In genomic region chr21:28992526-28993292, GRCh38 we compare ENCODE assay signal across 8 cellular contexts. TPM values are rescaled to one million over a fixed set of nuclear protein-coding genes. Genes with fewer than 3 reads are reported as not detected.
DNase-seq lines count a peak whose midpoint lies in the region; TF ChIP-seq lines count a peak whose summit lies in the region.

TSS of gene LTN1 (minus strand) at chr21:28992877. CDS start at chr21:28992805, 72 bp downstream.

- H2BK120ac ChIP-seq in H9 (ENCODE audit: low read depth, low read length, poor library complexity, severe bottlenecking), result peak within 1 kb of the TSS; percentile 14

- peak within 1 kb of the TSS; percentile 83 for H3K4me2 ChIP-seq in H9 (ENCODE audit: insufficient read depth, insufficient read length, low read length)
- peak within 1 kb of the TSS; percentile 68 for H3K4me2 ChIP-seq in neural cell (ENCODE audit: low read length)

- no peak within 1 kb of the TSS for H3K23ac ChIP-seq in H9 (ENCODE audit: insufficient read length, low read depth, low read length)

- intact Hi-C loops in stomach (cut with DNase I; ENCODE audit: low total_unique reads), result no loop called here

- no peaks in the 10 kb centered on the region; the same call in 1 of the 2 replicates for H3K27me3 Mint-ChIP-seq in H9 (ENCODE audit: low read depth)

- H3K4me3 Mint-ChIP-seq in H9, result peak within 1 kb of the TSS; percentile 94 to 96

- H3K9me3 Mint-ChIP-seq in H9, result no peaks in the 10 kb centered on the region; a peak in 1 of 5 replicates

- H4K5ac ChIP-seq in H9 (ENCODE audit: insufficient read length, low read depth, low read length), result peak within 1 kb of the TSS; percentile 90

- H3K4ac ChIP-seq in H9 (ENCODE audit: low read depth, low read length), result no peak within 1 kb of the TSS

- H2AFZ ChIP-seq in H9 (ENCODE audit: low read length), result no peak within 1 kb of the TSS
- H2AFZ ChIP-seq in neural cell (ENCODE audit: low read depth, low read length), result peak within 1 kb of the TSS; percentile 43

- peaks cover 2% of the 10 kb centered on the region; the same call in 1 of the 2 replicates for H3K4me1 ChIP-seq in H9 (ENCODE audit: insufficient read depth, low read length)
- peaks cover 14 to 52% (median 26%) of the 10 kb centered on the region in 4 donors for H3K4me1 ChIP-seq in stomach

- peak within 1 kb of the TSS; percentile 98 to 99 (median 98) for H3K27ac Mint-ChIP-seq in H9

- peak within 1 kb of the TSS; percentile 79 for H3K4me3 ChIP-seq in MG63
- peak within 1 kb of the TSS; percentile 97 for H3K4me3 ChIP-seq in fibroblast of villous mesenchyme (ENCODE audit: low read depth, low read length)
- H3K4me3 ChIP-seq in neural cell (ENCODE audit: low read length), result peak within 1 kb of the TSS; percentile 73
- peak within 1 kb of the TSS; percentile 79 to 96 (median 94) for H3K4me3 ChIP-seq in stomach

- peak within 1 kb of the TSS; percentile 54 for H3K27ac ChIP-seq in H9 (ENCODE audit: insufficient read length, low read depth, low read length)
- peak within 1 kb of the TSS; percentile 82 for H3K27ac ChIP-seq in neural cell (ENCODE audit: low read length)
- peak within 1 kb of the TSS; percentile 88 to 96 (median 92) for H3K27ac ChIP-seq in stomach

- no peaks in the 10 kb centered on the region for H3K36me3 ChIP-seq in MG63
- H3K36me3 ChIP-seq in neural cell (ENCODE audit: insufficient read depth, low read length), result no peaks in the 10 kb centered on the region
- peaks cover 0 to 3% (median 0%) of the 10 kb centered on the region in 4 donors for H3K36me3 ChIP-seq in stomach

- H3K79me1 ChIP-seq in H9 (ENCODE audit: insufficient read depth, low read depth, low read length, poor library complexity, severe bottlenecking), result peaks cover 5% of the 10 kb centered on the region

- H3K23me2 ChIP-seq in H9 (ENCODE audit: insufficient read length, low read depth, low read length, poor library complexity, severe bottlenecking), result peaks cover 7% of the 10 kb centered on the region

- H2BK5ac ChIP-seq in H9 (ENCODE audit: insufficient read length, low read length), result peak within 1 kb of the TSS; percentile 87

- H3F3A ChIP-seq in neural cell (ENCODE audit: insufficient read depth, low read length, poor library complexity, severe bottlenecking), result no peaks in the 10 kb centered on the region

- H2BK20ac ChIP-seq in H9 (ENCODE audit: low read depth, low read length, poor library complexity, severe bottlenecking), result no peak within 1 kb of the TSS

- H4K20me1 ChIP-seq in H9 (ENCODE audit: control insufficient read depth, insufficient read depth, insufficient read length), result no peaks in the 10 kb centered on the region
- H4K20me1 ChIP-seq in neural cell (ENCODE audit: insufficient read depth), result no peaks in the 10 kb centered on the region

- H3T11ph ChIP-seq in H9 (ENCODE audit: low read length), result no peak within 1 kb of the TSS

- H3K9ac ChIP-seq in H9 (ENCODE audit: extremely low read depth, insufficient read length, low read length), result peak within 1 kb of the TSS; percentile 89
- H3K9ac ChIP-seq in neural cell (ENCODE audit: low read length), result peak within 1 kb of the TSS; percentile 77

- H2BK12ac ChIP-seq in H9 (ENCODE audit: insufficient read length, low read depth, low read length), result peak within 1 kb of the TSS; percentile 38

- H3K79me2 ChIP-seq in H9 (ENCODE audit: insufficient read depth, low read length), result peaks cover 5% of the 10 kb centered on the region; the same call in 1 of the 2 replicates
- H3K79me2 ChIP-seq in neural cell (replicated peaks; ENCODE audit: insufficient read depth, low read length), result peaks cover 31% of the 10 kb centered on the region

- peak; percentile 99 for DNase-seq in ELR (ENCODE audit: low read depth)
- peak; percentile 99 for DNase-seq in H9
- DNase-seq in MG63, result peak; percentile 97
- peak; percentile 96 for DNase-seq in SHP77 treated with DMSO at 0.1 percent for 48 hours (lab: John Stamatoyannopoulos, UW)
- DNase-seq in activated effector memory CD4-positive, alpha-beta T cell treated with anti-CD3 and anti-CD28 coated beads, Interleukin-2, amount 50 U/mL, for 16 hours, result peak; percentile 100
- DNase-seq in fibroblast of villous mesenchyme (ENCODE audit: low read depth), result peak; percentile 100
- DNase-seq in stomach, result peak; percentile 99

- H2BK15ac ChIP-seq in H9 (ENCODE audit: low read depth, low read length), result no peak within 1 kb of the TSS

- H3K9me3 ChIP-seq in H9 (ENCODE audit: control insufficient read depth, low read depth, low read length) (no peaks in the 10 kb centered on the region), MG63 (no peaks in the 10 kb centered on the region), neural cell (ENCODE audit: low read length) (no peaks in the 10 kb centered on the region), stomach (no peaks in the 10 kb centered on the region)

- H3K14ac ChIP-seq in H9 (ENCODE audit: insufficient read depth, low read length), result peak within 1 kb of the TSS; percentile 61

- H4K91ac ChIP-seq in H9 (ENCODE audit: insufficient read length, low read depth, low read length), result peak within 1 kb of the TSS; percentile 69

- TF ChIP-seq POLR2A in stomach (IDR thresholded peaks at IDR 0.05), result peak in 1 of 4 donors; percentile 50

- H2AK5ac ChIP-seq in H9 (ENCODE audit: insufficient read length, low read length), result peak within 1 kb of the TSS; percentile 83

- H4K8ac ChIP-seq in H9 (replicated peaks; ENCODE audit: insufficient read length, low read depth, low read length), result peak within 1 kb of the TSS; percentile 98

- TF ChIP-seq RAD21 in neural cell (conservative IDR thresholded peaks at IDR 0.05), result peak; percentile 36

- no peak within 1 kb of the TSS for H3K56ac ChIP-seq in H9 (ENCODE audit: insufficient read length, low read depth, low read length)

- TF ChIP-seq EP300 in neural cell (conservative IDR thresholded peaks at IDR 0.05; ENCODE audit: poor library complexity, severe bottlenecking), result peak; percentile 78
- no peak for TF ChIP-seq EP300 in stomach (IDR thresholded peaks at IDR 0.05)

- WGBS in H9 (ENCODE audit: extremely low coverage, insufficient read length, low lambda C conversion rate), result no CpG with 5 or more reads among the region's 43 CpGs
- 0 to 2% (median 1%) methylated on average over 18 to 43 of the region's 43 CpGs for WGBS in stomach, 5 donors

- H3K27me3 ChIP-seq in H9 (ENCODE audit: insufficient read depth, low read length) (no peaks in the 10 kb centered on the region), MG63 (no peaks in the 10 kb centered on the region), neural cell (ENCODE audit: insufficient read depth, low read depth, low read length) (no peaks in the 10 kb centered on the region), stomach (no peaks in the 10 kb centered on the region)

- TF ChIP-seq CTCF in H9 (conservative IDR thresholded peaks at IDR 0.05) (no peak), fibroblast of villous mesenchyme (IDR thresholded peaks at IDR 0.05; ENCODE audit: insufficient read depth, low read depth, low read length) (no peak), neural cell (IDR thresholded peaks at IDR 0.05; ENCODE audit: poor library complexity, severe bottlenecking) (no peak), stomach (IDR thresholded peaks at IDR 0.05) (no peak)

- peak within 1 kb of the TSS; percentile 86 for H3K18ac ChIP-seq in H9 (ENCODE audit: insufficient read length, low read depth, low read length)

- H3K4me1 Mint-ChIP-seq in H9, result peaks cover 10 to 19% of the 10 kb centered on the region in 2 experiments

- no peaks in the 10 kb centered on the region for H3K9me2 ChIP-seq in neural cell (ENCODE audit: insufficient read depth, low read length)

- H3K36me3 Mint-ChIP-seq in H9 (ENCODE audit: insufficient read depth in 1 of 3, low read depth in 3 of 3), result no peaks in the 10 kb centered on the region; a peak in 1 of 7 replicates

TF ChIP-seq in neural cell, 6 proteins besides CTCF, POLR2A, EP300 and RAD21:
- TF ChIP-seq REST (IDR thresholded peaks at IDR 0.05; ENCODE audit: borderline replicate concordance), result peak; percentile 39
- peak; percentile 94 for TF ChIP-seq MXI1 (conservative IDR thresholded peaks at IDR 0.05; ENCODE audit: poor library complexity, severe bottlenecking)
- TF ChIP-seq POLR2AphosphoS5 (IDR thresholded peaks at IDR 0.05), result peak; percentile 94
- peak; percentile 55 for TF ChIP-seq TAF1 (IDR thresholded peaks at IDR 0.05; ENCODE audit: low read depth)
- no peak for TF ChIP-seq EZH2 (IDR thresholded peaks at IDR 0.05; ENCODE audit: borderline replicate concordance, insufficient read depth, low read length, poor library complexity, severe bottlenecking)
- TF ChIP-seq SMC3 (conservative IDR thresholded peaks at IDR 0.05; ENCODE audit: poor library complexity), result no peak

RNA-seq across cellular contexts. Expression of gene LTN1, which starts in this region (rescaled TPM):
- 23.8 and 23.9 TPM in 2 replicates for total RNA-seq in H9 (2021)
- total RNA-seq in MG63 (2014; rRNA removed; shearing (Covaris generic); ENCODE audit: low replicate concordance), result 9.0 and 10.8 TPM in 2 replicates
- total RNA-seq in fibroblast of villous mesenchyme, result 30.0 and 45.8 TPM in 2 replicates
- 55.7 and 62.1 TPM in 2 replicates for polyA plus RNA-seq in neural cell
- polyA minus RNA-seq in neural cell, result 90.8 and 94.1 TPM in 2 replicates
- total RNA-seq in stomach, result 10 to 100 TPM in 4 of 5 donors, 1 to 10 TPM in 1; 3.5 to 63.3 (median 20.3) TPM
- 1 to 10 TPM; 3.1 to 5.1 (median 3.2) TPM for polyA plus RNA-seq in stomach

Comparison
In these comparisons a context has a peak if more than half of its experiments do, and no peak if none do; other contexts are left out.
1. Peak in every context shown above with its lines: DNase-seq, H3K4me3 ChIP-seq and H3K27ac ChIP-seq.